Comparison of ENCODE assay signal across 14 cellular contexts in genomic region chr7:143393267-143394041, GRCh38. TPM values are rescaled to one million over a fixed set of nuclear protein-coding genes. Genes with fewer than 3 reads are reported as not detected.
A peak's percentile ranks its signal among the peaks of the same experiment; 100 is the strongest.
DNase-seq lines count a peak whose midpoint lies in the region; ATAC-seq and TF ChIP-seq lines count a peak whose summit lies in the region.
"Had no signal": no experiment of that assay in that cellular context is flagged by ENCODE, and none has a peak within 500 bp of the region (broad histone marks: within the 10 kb centered on the region; RNA-seq: fewer than 3 reads in every experiment).

No MANE protein-coding gene starts in this region.

- POLR2A ChIA-PET in WTC11 (lab: Charles Lee): interaction anchor here (7.2 kb wide), 1 partner anchor 14 kb away, joined by 62 read pairs; the partner anchor contains the start of gene EPHA1

- no peak for TF ChIP-seq CTCF in WTC11 (IDR thresholded peaks at IDR 0.05)
- TF ChIP-seq CTCF in parathyroid adenoma (IDR thresholded peaks at IDR 0.05): no peak

- no peak for ATAC-seq in WTC11
- ATAC-seq in HG03135 (IDR thresholded peaks at IDR 0.05; ENCODE audit: unreplicated experiment): no peak
- no peak for ATAC-seq in sciatic nerve
- ATAC-seq: activated T-cell treated with anti-CD3 and anti-CD28 coated beads, Interleukin-2, amount 50 U/mL, for 4 hours had no signal

- intact Hi-C loops in sciatic nerve (cut with DNase I): no loop called here

- H2AFZ ChIP-seq in parathyroid adenoma: no peak overlapping the region

- H3K4me2 ChIP-seq in parathyroid adenoma (ENCODE audit: low read length): peak overlapping the region; percentile 8

- no peak overlapping the region for H3K4me3 Mint-ChIP-seq in WTC11
- H3K4me3 Mint-ChIP-seq: activated T-cell treated with anti-CD3 and anti-CD28 coated beads, Interleukin-2, amount 50 U/mL, for 4 hours; central memory CD8-positive, alpha-beta T cell had no signal

- no peaks in the 10 kb centered on the region for H3K9me3 ChIP-seq in parathyroid adenoma (ENCODE audit: control insufficient read depth, low read length)
- H3K9me3 ChIP-seq: SJSA1 had no signal

- peaks cover 14% of the 10 kb centered on the region for H3K4me1 ChIP-seq in parathyroid adenoma

- H3K4me3 ChIP-seq in parathyroid adenoma (ENCODE audit: low read depth, low read length): peak overlapping the region; percentile 13
- H3K4me3 ChIP-seq: SJSA1 had no signal

- H3K27me3 ChIP-seq in parathyroid adenoma (ENCODE audit: control insufficient read depth, insufficient read depth, low read length): no peaks in the 10 kb centered on the region
- H3K27me3 ChIP-seq: SJSA1 had no signal

- peak overlapping the region; percentile 20 for H3K27ac ChIP-seq in parathyroid adenoma
- H3K27ac ChIP-seq: SJSA1 had no signal

- no peaks in the 10 kb centered on the region for H3K27me3 Mint-ChIP-seq in WTC11 (ENCODE audit: low read depth)
- H3K27me3 Mint-ChIP-seq: central memory CD8-positive, alpha-beta T cell had no signal

- no peaks in the 10 kb centered on the region for H3K9me3 Mint-ChIP-seq in WTC11
- H3K9me3 Mint-ChIP-seq: activated T-cell treated with anti-CD3 and anti-CD28 coated beads, Interleukin-2, amount 50 U/mL, for 4 hours; central memory CD8-positive, alpha-beta T cell had no signal

- peak overlapping the region; percentile 76 for H3K27ac Mint-ChIP-seq in WTC11

- no peak overlapping the region for H3K9ac ChIP-seq in parathyroid adenoma

- H3K4me1 Mint-ChIP-seq in WTC11: peaks cover 6% of the 10 kb centered on the region

- no peaks in the 10 kb centered on the region for H3K79me2 ChIP-seq in parathyroid adenoma

- DNase-seq in HK-2 (ENCODE audit: unreplicated experiment) (peak; percentile 28), WTC11 (ENCODE audit: low spot score) (no peak), fibroblast of the conjunctiva (ENCODE audit: low read depth) (peak; percentile 55), erythroblast (lab: John Stamatoyannopoulos, UW) (no peak), sciatic nerve (ENCODE audit: low spot score) (no peak)
- DNase-seq: activated T-cell treated with anti-CD3 and anti-CD28 coated beads, Interleukin-2, amount 50 U/mL, for 4 hours; COR-L47; NCI-H69; stimulated activated CD4-positive, alpha-beta T cell treated with anti-CD3 and anti-CD28 coated beads, Interleukin-4, amount 100 ng/mL, for 4 hours had no signal

- H3K36me3 Mint-ChIP-seq in WTC11: peaks cover 88% of the 10 kb centered on the region

- no peaks in the 10 kb centered on the region for H3K36me3 ChIP-seq in parathyroid adenoma (ENCODE audit: control insufficient read depth, insufficient read depth, low read length)

- TF ChIP-seq POLR2A in erythroblast (IDR thresholded peaks at IDR 0.05; ENCODE audit: low read length): no peak

- CTCF ChIA-PET in WTC11 (lab: Charles Lee): interaction anchor here (0.9 kb wide), 1 partner anchor 48 kb away, joined by 5 read pairs; no protein-coding TSS in a partner anchor

TF ChIP-seq in WTC11, 78 proteins besides CTCF, POLR2A, EP300 and RAD21:
- peak; percentile 78 for TF ChIP-seq GABPB1 (CRISPR knock-in tag; IDR thresholded peaks at IDR 0.05)
- TF ChIP-seq ESRRA (CRISPR knock-in tag; IDR thresholded peaks at IDR 0.05; ENCODE audit: borderline replicate concordance): no peak
- no peak for TF ChIP-seq FOXP1 (CRISPR knock-in tag; IDR thresholded peaks at IDR 0.05; ENCODE audit: borderline replicate concordance)
- TF ChIP-seq SOX15 (CRISPR knock-in tag; IDR thresholded peaks at IDR 0.05): no peak
- no peak for TF ChIP-seq ZNF671 (CRISPR knock-in tag; IDR thresholded peaks at IDR 0.05)
- no peak for TF ChIP-seq CBFB (CRISPR knock-in tag; IDR thresholded peaks at IDR 0.05; ENCODE audit: low read depth)
- TF ChIP-seq NFYB (CRISPR knock-in tag; conservative IDR thresholded peaks at IDR 0.05; ENCODE audit: low read depth): no peak
- TF ChIP-seq TP53 (CRISPR knock-in tag; IDR thresholded peaks at IDR 0.05): no peak

RNA-seq across cellular contexts. Expression of gene ZYX, which starts 12.3 kb away (rescaled TPM):
- 166 to 179 TPM (median 167 TPM) in 3 replicates for total RNA-seq in WTC11 (2021)
- total RNA-seq in sciatic nerve: 178 TPM

RNA-seq across cellular contexts. Expression of gene EPHA1, which starts 15.2 kb away (rescaled TPM):
- 159 to 203 TPM (median 162 TPM) in 3 replicates for total RNA-seq in WTC11 (2021)
- 0.22 TPM for total RNA-seq in sciatic nerve
- total RNA-seq: SJSA1 had no signal

RNA-seq across cellular contexts. Expression of gene FAM131B, which starts 30.9 kb away (rescaled TPM):
- 24.0 to 26.3 TPM (median 25.3 TPM) in 3 replicates for total RNA-seq in WTC11 (2021)
- 2.6 TPM for total RNA-seq in sciatic nerve

RNA-seq across cellular contexts. Expression of gene TAS2R60, which starts 49.8 kb away (rescaled TPM):
- total RNA-seq in WTC11 (2021): 0.21 to 0.39 TPM (median 0.24 TPM) in 3 replicates
- 0.40 TPM for total RNA-seq in sciatic nerve
- total RNA-seq: activated T-cell treated with anti-CD3 and anti-CD28 coated beads, Interleukin-2, amount 50 U/mL, for 4 hours; frontal cortex; SJSA1 had no signal

Comparison
In these comparisons a context has a peak if more than half of its experiments do, and no peak if none do; other contexts are left out.
1. DNase-seq: peak in HK-2 (single experiment) and fibroblast of the conjunctiva (single experiment); none in WTC11 (single experiment), erythroblast (0 of 2) and sciatic nerve (single experiment).
2. RNA of gene EPHA1, which starts 15.2 kb away (total RNA-seq): 159 to 203 TPM in WTC11; 0.22 TPM in sciatic nerve (single experiment); every median in the first group is over 100 times any median in the second.